Comparison of ENCODE assay signal across 18 cellular contexts in genomic region chr1:173414539-173414938, GRCh38.
DNase-seq lines count a peak whose midpoint lies in the region; ATAC-seq and TF ChIP-seq lines count a peak whose summit lies in the region.
"Had no signal": no experiment of that assay in that cellular context is flagged by ENCODE, and none has a peak within 500 bp of the region (broad histone marks: within the 10 kb centered on the region; RNA-seq: fewer than 3 reads in every experiment).

No MANE protein-coding gene starts in this region.

- no peaks in the 10 kb centered on the region for H3K9me3 ChIP-seq in CD4-positive, CD25-positive, alpha-beta regulatory T cell (ENCODE audit: control insufficient read depth in 2 of 2, low read length in 2 of 2)
- H3K9me3 ChIP-seq in Loucy (ENCODE audit: insufficient read depth, low read depth, low read length) = no peaks in the 10 kb centered on the region
- H3K9me3 ChIP-seq in ovary = no peaks in the 10 kb centered on the region

- peaks cover 3% of the 10 kb centered on the region for H3K4me1 ChIP-seq in CD4-positive, CD25-positive, alpha-beta regulatory T cell (ENCODE audit: control insufficient read depth, insufficient read depth, low read length, poor library complexity, severe bottlenecking)
- H3K4me1 ChIP-seq in Loucy (ENCODE audit: insufficient read depth, low read length, poor library complexity, severe bottlenecking) (peaks cover 35% of the 10 kb centered on the region), ovary (ENCODE audit: insufficient read depth) (peaks cover 6% of the 10 kb centered on the region)

- no peaks in the 10 kb centered on the region for H3K9me2 ChIP-seq in Loucy (replicated peaks; ENCODE audit: low read depth, low read length)

- H3K36me3 Mint-ChIP-seq in CD4-positive, CD25-positive, alpha-beta regulatory T cell = peaks cover 33% of the 10 kb centered on the region
- H3K36me3 Mint-ChIP-seq in natural killer cell = no peaks in the 10 kb centered on the region

- H2AFZ ChIP-seq in Loucy (ENCODE audit: low read length) = peak overlapping the region; percentile 4; the same call in 1 of the 2 replicates
- H2AFZ ChIP-seq: GM23338 had no signal

- H3F3A ChIP-seq in Loucy (ENCODE audit: low read depth) = no peaks in the 10 kb centered on the region

- 71 to 92% (median 85%) methylated on average over 3 of the region's 3 CpGs for WGBS in ovary, 3 donors

- no peak for ATAC-seq in CD4-positive, CD25-positive, alpha-beta regulatory T cell (ENCODE audit: low read depth in 2 of 2)
- ATAC-seq in natural killer cell (no peak), GM21423 (IDR thresholded peaks at IDR 0.05; ENCODE audit: unreplicated experiment) (no peak)
- ATAC-seq: GM23338, HCT116 had no signal

- H3K4me2 ChIP-seq in Loucy (ENCODE audit: low read depth, low read length, poor library complexity, severe bottlenecking) = no peak overlapping the region
- H3K4me2 ChIP-seq: GM23338 had no signal

- H3K9ac ChIP-seq in Loucy (ENCODE audit: low read depth, low read length, poor library complexity, severe bottlenecking) = no peak overlapping the region

- H3K27me3 ChIP-seq in CD4-positive, CD25-positive, alpha-beta regulatory T cell (ENCODE audit: control insufficient read depth, insufficient read depth, low read length) = no peaks in the 10 kb centered on the region
- H3K27me3 ChIP-seq in Loucy (ENCODE audit: insufficient read depth, low read length, poor library complexity, severe bottlenecking) = no peaks in the 10 kb centered on the region
- H3K27me3 ChIP-seq in ovary = no peaks in the 10 kb centered on the region

- peaks cover 0 to 9% (median 7%) of the 10 kb centered on the region in 4 donors for H3K4me1 Mint-ChIP-seq in CD4-positive, CD25-positive, alpha-beta regulatory T cell
- H3K4me1 Mint-ChIP-seq in natural killer cell = peaks cover 23 to 26% of the 10 kb centered on the region in 2 donors

- TF ChIP-seq POLR2A in ovary (IDR thresholded peaks at IDR 0.05) = no peak

- no peaks in the 10 kb centered on the region for H3K27me3 Mint-ChIP-seq in CD4-positive, CD25-positive, alpha-beta regulatory T cell
- H3K27me3 Mint-ChIP-seq in natural killer cell (ENCODE audit: low read depth in 2 of 2) = no peaks in the 10 kb centered on the region
- H3K27me3 Mint-ChIP-seq: CD4-positive, alpha-beta T cell had no signal

- no peak for DNase-seq in CD4-positive, CD25-positive, alpha-beta regulatory T cell
- DNase-seq in cerebellar cortex (ENCODE audit: low spot score) (peak; percentile 31), natural killer cell (no peak), ovary (no peak), DMS153 treated with DMSO at 0.1 percent for 48 hours (lab: John Stamatoyannopoulos, UW; ENCODE audit: unreplicated experiment) (no peak), dermis blood vessel endothelial cell (no peak)
- DNase-seq: AML-193; CD4-positive, alpha-beta T cell; DMS53; NCI-H146; NCI-H2081; NCI-H226; NCI-H524 treated with DMSO at 0.1 percent for 48 hours; SIG-M5 had no signal

- H3K36me3 ChIP-seq in CD4-positive, CD25-positive, alpha-beta regulatory T cell (ENCODE audit: control insufficient read depth, insufficient read depth, low read length) = peaks cover 24% of the 10 kb centered on the region
- H3K36me3 ChIP-seq in Loucy (ENCODE audit: insufficient read depth, low read length) (no peaks in the 10 kb centered on the region), ovary (no peaks in the 10 kb centered on the region)

- H3K9me3 Mint-ChIP-seq in CD4-positive, CD25-positive, alpha-beta regulatory T cell = no peaks in the 10 kb centered on the region
- H3K9me3 Mint-ChIP-seq in natural killer cell = no peaks in the 10 kb centered on the region
- H3K9me3 Mint-ChIP-seq: CD4-positive, alpha-beta T cell; GM23338 had no signal

- H3K4me3 Mint-ChIP-seq in CD4-positive, CD25-positive, alpha-beta regulatory T cell = no peak overlapping the region
- H3K4me3 Mint-ChIP-seq in natural killer cell = no peak overlapping the region
- H3K4me3 Mint-ChIP-seq: CD4-positive, alpha-beta T cell; GM23338 had no signal

- no peaks in the 10 kb centered on the region for H3K79me2 ChIP-seq in Loucy (ENCODE audit: insufficient read depth, low read length)

- TF ChIP-seq CTCF in Loucy (conservative IDR thresholded peaks at IDR 0.05; ENCODE audit: low read length) (no peak), natural killer cell (IDR thresholded peaks at IDR 0.05) (no peak), ovary (IDR thresholded peaks at IDR 0.05) (no peak)

- H3K27ac Mint-ChIP-seq in CD4-positive, CD25-positive, alpha-beta regulatory T cell = peak overlapping the region in 2 of 3 donors; percentile 29 to 75
- peak overlapping the region; percentile 9 to 34 for H3K27ac Mint-ChIP-seq in natural killer cell
- H3K27ac Mint-ChIP-seq: CD4-positive, alpha-beta T cell; GM23338 had no signal

- TF ChIP-seq EP300 in ovary (IDR thresholded peaks at IDR 0.05) = no peak

- H3K4me3 ChIP-seq in CD4-positive, CD25-positive, alpha-beta regulatory T cell (ENCODE audit: low read depth, low read length) = no peak overlapping the region
- no peak overlapping the region for H3K4me3 ChIP-seq in Loucy (ENCODE audit: low read length, poor library complexity, severe bottlenecking)
- H3K4me3 ChIP-seq in ovary = no peak overlapping the region
- H3K4me3 ChIP-seq: GM23338 had no signal

- no peaks in the 10 kb centered on the region for H4K20me1 ChIP-seq in Loucy (ENCODE audit: insufficient read depth, low read length, poor library complexity, severe bottlenecking)

- H3K27ac ChIP-seq in CD4-positive, CD25-positive, alpha-beta regulatory T cell (ENCODE audit: insufficient read depth, low read length, poor library complexity, severe bottlenecking) = no peak overlapping the region
- no peak overlapping the region for H3K27ac ChIP-seq in ovary

- intact Hi-C loops in natural killer cell (cut with micrococcal nuclease) (loop anchor here (5.0 to 10.0 kb wide), 2 partner anchors 667 to 1330 kb away; no protein-coding TSS in a partner anchor), ovary (cut with DNase I) (loop anchor here in 2 of 4 donors (10.0 kb wide), 3 partner anchors 410 to 1330 kb away; partner anchors contain the start of genes CENPL (in 1 of the 2) and DARS2 (in 1 of the 2))
